Comparison of ENCODE assay signal across 1 cellular context in the genomic region with DNA sequence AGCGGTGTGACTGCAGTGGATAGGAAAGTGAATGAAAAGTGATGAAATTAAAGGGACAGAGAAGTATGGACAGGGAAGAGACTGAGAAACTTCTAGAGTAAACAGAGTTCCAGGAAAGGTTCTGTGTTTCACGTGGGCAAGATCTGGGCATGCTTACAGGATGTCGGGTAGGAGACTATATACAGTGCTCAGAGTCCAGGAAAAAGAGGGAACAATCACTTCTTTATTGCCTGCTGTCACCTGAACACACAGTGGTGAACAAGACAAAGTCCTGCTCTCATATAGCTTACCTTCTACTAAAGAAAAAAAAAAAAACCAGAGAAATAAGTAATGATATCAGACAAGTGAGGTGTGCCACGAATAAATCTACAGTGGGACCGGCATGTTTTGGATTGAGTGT.
TF ChIP-seq lines count a peak whose summit lies in the region.

No MANE protein-coding gene starts in this region.

TF ChIP-seq in GM23338, 12 proteins besides CTCF, POLR2A, EP300 and RAD21 (continued from another document):
- no peak for TF ChIP-seq EZH2phosphoT487 (IDR thresholded peaks at IDR 0.05; ENCODE audit: unreplicated experiment)
- no peak for TF ChIP-seq CREB1 (CRISPR knock-in tag; IDR thresholded peaks at IDR 0.05; ENCODE audit: low read depth)
- TF ChIP-seq, protein P1, sequence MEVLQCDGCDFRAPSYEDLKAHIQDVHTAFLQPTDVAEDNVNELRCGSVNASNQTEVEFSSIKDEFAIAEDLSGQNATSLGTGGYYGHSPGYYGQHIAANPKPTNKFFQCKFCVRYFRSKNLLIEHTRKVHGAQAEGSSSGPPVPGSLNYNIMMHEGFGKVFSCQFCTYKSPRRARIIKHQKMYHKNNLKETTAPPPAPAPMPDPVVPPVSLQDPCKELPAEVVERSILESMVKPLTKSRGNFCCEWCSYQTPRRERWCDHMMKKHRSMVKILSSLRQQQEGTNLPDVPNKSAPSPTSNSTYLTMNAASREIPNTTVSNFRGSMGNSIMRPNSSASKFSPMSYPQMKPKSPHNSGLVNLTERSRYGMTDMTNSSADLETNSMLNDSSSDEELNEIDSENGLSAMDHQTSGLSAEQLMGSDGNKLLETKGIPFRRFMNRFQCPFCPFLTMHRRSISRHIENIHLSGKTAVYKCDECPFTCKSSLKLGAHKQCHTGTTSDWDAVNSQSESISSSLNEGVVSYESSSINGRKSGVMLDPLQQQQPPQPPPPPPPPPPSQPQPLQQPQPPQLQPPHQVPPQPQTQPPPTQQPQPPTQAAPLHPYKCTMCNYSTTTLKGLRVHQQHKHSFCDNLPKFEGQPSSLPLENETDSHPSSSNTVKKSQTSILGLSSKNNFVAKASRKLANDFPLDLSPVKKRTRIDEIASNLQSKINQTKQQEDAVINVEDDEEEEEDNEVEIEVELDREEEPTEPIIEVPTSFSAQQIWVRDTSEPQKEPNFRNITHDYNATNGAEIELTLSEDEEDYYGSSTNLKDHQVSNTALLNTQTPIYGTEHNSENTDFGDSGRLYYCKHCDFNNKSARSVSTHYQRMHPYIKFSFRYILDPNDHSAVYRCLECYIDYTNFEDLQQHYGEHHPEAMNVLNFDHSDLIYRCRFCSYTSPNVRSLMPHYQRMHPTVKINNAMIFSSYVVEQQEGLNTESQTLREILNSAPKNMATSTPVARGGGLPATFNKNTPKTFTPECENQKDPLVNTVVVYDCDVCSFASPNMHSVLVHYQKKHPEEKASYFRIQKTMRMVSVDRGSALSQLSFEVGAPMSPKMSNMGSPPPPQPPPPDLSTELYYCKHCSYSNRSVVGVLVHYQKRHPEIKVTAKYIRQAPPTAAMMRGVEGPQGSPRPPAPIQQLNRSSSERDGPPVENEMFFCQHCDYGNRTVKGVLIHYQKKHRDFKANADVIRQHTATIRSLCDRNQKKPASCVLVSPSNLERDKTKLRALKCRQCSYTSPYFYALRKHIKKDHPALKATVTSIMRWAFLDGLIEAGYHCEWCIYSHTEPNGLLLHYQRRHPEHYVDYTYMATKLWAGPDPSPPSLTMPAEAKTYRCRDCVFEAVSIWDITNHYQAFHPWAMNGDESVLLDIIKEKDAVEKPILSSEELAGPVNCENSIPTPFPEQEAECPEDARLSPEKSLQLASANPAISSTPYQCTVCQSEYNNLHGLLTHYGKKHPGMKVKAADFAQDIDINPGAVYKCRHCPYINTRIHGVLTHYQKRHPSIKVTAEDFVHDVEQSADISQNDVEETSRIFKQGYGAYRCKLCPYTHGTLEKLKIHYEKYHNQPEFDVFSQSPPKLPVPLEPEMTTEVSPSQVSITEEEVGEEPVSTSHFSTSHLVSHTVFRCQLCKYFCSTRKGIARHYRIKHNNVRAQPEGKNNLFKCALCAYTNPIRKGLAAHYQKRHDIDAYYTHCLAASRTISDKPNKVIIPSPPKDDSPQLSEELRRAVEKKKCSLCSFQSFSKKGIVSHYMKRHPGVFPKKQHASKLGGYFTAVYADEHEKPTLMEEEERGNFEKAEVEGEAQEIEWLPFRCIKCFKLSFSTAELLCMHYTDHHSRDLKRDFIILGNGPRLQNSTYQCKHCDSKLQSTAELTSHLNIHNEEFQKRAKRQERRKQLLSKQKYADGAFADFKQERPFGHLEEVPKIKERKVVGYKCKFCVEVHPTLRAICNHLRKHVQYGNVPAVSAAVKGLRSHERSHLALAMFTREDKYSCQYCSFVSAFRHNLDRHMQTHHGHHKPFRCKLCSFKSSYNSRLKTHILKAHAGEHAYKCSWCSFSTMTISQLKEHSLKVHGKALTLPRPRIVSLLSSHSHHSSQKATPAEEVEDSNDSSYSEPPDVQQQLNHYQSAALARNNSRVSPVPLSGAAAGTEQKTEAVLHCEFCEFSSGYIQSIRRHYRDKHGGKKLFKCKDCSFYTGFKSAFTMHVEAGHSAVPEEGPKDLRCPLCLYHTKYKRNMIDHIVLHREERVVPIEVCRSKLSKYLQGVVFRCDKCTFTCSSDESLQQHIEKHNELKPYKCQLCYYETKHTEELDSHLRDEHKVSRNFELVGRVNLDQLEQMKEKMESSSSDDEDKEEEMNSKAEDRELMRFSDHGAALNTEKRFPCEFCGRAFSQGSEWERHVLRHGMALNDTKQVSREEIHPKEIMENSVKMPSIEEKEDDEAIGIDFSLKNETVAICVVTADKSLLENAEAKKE (CRISPR knock-in tag; IDR thresholded peaks at IDR 0.05), result no peak
- TF ChIP-seq ZNF331 (CRISPR knock-in tag; IDR thresholded peaks at IDR 0.05; ENCODE audit: low read depth), result no peak
- TF ChIP-seq EZH2 (IDR thresholded peaks at IDR 0.05; ENCODE audit: low read depth, unreplicated experiment), result no peak
TF ChIP-seq in GM23338: peak in this region for 0.
